In the genomic region with DNA sequence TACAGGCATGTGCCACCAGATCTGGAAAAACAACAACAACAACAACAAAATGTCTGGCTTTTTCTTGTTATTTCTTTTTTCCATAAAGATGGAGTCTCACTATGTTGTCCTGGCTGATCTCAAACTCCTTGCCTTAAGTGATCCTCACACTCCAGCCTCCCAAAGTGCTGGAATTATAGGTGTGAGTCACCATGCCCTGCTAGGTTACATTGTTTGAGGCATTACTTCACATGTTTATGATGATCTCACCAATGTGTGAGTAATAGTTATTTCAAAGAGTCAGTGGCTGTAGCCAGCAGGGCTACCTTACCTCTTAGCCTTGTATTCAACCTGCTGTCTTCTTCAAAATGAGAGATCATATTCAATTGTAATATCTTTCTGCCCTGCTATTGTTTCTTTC, we compare ENCODE assay signal across 19 cellular contexts.
DNase-seq lines count a peak whose midpoint lies in the region; TF ChIP-seq lines count a peak whose summit lies in the region.
"Had no signal": no experiment of that assay in that cellular context is flagged by ENCODE, and none has a peak within 500 bp of the region (broad histone marks: within the 10 kb centered on the region; RNA-seq: fewer than 3 reads in every experiment).

No MANE protein-coding gene starts in this region.

- H3K4me1 ChIP-seq in right atrium auricular region (no peaks in the 10 kb centered on the region), suprapubic skin (no peaks in the 10 kb centered on the region)
- H3K4me1 ChIP-seq: esophagus muscularis mucosa had no signal

- no peaks in the 10 kb centered on the region for H3K36me3 ChIP-seq in kidney epithelial cell (ENCODE audit: control insufficient read depth, insufficient read depth, low read length)
- H3K36me3 ChIP-seq in right atrium auricular region = no peaks in the 10 kb centered on the region
- H3K36me3 ChIP-seq in suprapubic skin = no peaks in the 10 kb centered on the region
- H3K36me3 ChIP-seq: esophagus muscularis mucosa had no signal

- H3K9me3 ChIP-seq in right atrium auricular region = peaks cover 0 to 3% of the 10 kb centered on the region in 2 donors
- H3K9me3 ChIP-seq in suprapubic skin = no peaks in the 10 kb centered on the region

- no peak for TF ChIP-seq CTCF in kidney epithelial cell (IDR thresholded peaks at IDR 0.05; ENCODE audit: insufficient read depth, low read length, poor library complexity, severe bottlenecking)
- TF ChIP-seq CTCF in right atrium auricular region (IDR thresholded peaks at IDR 0.05) = no peak
- TF ChIP-seq CTCF in suprapubic skin (IDR thresholded peaks at IDR 0.05) = no peak

- DNase-seq in DMS53 (lab: John Stamatoyannopoulos, UW) (peak; percentile 83), HPDE6-E6E7 (ENCODE audit: extremely low spot score) (peak; percentile 40), SW 1271 (lab: John Stamatoyannopoulos, UW) (peak; percentile 3 to 23), kidney epithelial cell (ENCODE audit: low read depth) (peak; percentile 56), right atrium auricular region (ENCODE audit: low spot score) (no peak), AG08395 (ENCODE audit: low spot score) (no peak), suprapubic skin (ENCODE audit: low spot score in 2 of 2) (no peak)
- DNase-seq: activated CD4-positive, alpha-beta T cell treated with anti-CD3 and anti-CD28 coated beads for 48 hours; activated CD8-positive, alpha-beta memory T cell treated with anti-CD3 and anti-CD28 coated beads, Interleukin-2, amount 10 ng/mL, durations not matched to agents 7 days and 5 days; CD4-positive, alpha-beta memory T cell; cerebellar nuclear complex; MV-4-11; NCI-H1694 treated with DMSO at 0.1 percent for 48 hours; NCI-H345; RPMI8226; stimulated activated CD4-positive, alpha-beta T cell treated with anti-CD3 and anti-CD28 coated beads, Interleukin-1b, Interleukin-23, amount 100 ng/mL, for 48 hours; stimulated activated naive B cell treated with anti-CD40 and anti-IgM and Interleukin-4, amounts not matched to agents 10 μg/mL and 1 μg/mL and 100 μg/mL, for 72 hours had no signal

- H3K27me3 ChIP-seq in kidney epithelial cell (ENCODE audit: control insufficient read depth, insufficient read depth, low read length) = no peaks in the 10 kb centered on the region
- no peaks in the 10 kb centered on the region for H3K27me3 ChIP-seq in right atrium auricular region
- H3K27me3 ChIP-seq in suprapubic skin = no peaks in the 10 kb centered on the region
- H3K27me3 ChIP-seq: esophagus muscularis mucosa had no signal

- no peak for TF ChIP-seq POLR2A in suprapubic skin (IDR thresholded peaks at IDR 0.05)

- no peak for TF ChIP-seq EP300 in suprapubic skin (IDR thresholded peaks at IDR 0.05)

- H3K27ac ChIP-seq in right atrium auricular region = no peak overlapping the region
- no peak overlapping the region for H3K27ac ChIP-seq in suprapubic skin
- H3K27ac ChIP-seq: esophagus muscularis mucosa, HL-60 had no signal

- no peak overlapping the region for H3K4me3 ChIP-seq in kidney epithelial cell (ENCODE audit: low read depth, low read length)
- H3K4me3 ChIP-seq in right atrium auricular region = no peak overlapping the region
- H3K4me3 ChIP-seq in suprapubic skin = no peak overlapping the region
- H3K4me3 ChIP-seq: esophagus muscularis mucosa had no signal

Comparison
In these comparisons a context has a peak if more than half of its experiments do, and no peak if none do; other contexts are left out.
1. DNase-seq: peak in DMS53 (single experiment), HPDE6-E6E7 (single experiment), SW 1271 (2 of 2) and kidney epithelial cell (single experiment); none in right atrium auricular region (single experiment), AG08395 (single experiment) and suprapubic skin (0 of 2).